In genomic region chr4:133151681-133152329, GRCh38 we compare ENCODE assay signal across 2 cellular contexts.
TF ChIP-seq lines count a peak whose summit lies in the region.

No MANE protein-coding gene starts in this region.

TF ChIP-seq in SK-N-SH, 30 proteins besides CTCF, POLR2A, EP300 and RAD21 (continued from another document):
- TF ChIP-seq, protein P1, sequence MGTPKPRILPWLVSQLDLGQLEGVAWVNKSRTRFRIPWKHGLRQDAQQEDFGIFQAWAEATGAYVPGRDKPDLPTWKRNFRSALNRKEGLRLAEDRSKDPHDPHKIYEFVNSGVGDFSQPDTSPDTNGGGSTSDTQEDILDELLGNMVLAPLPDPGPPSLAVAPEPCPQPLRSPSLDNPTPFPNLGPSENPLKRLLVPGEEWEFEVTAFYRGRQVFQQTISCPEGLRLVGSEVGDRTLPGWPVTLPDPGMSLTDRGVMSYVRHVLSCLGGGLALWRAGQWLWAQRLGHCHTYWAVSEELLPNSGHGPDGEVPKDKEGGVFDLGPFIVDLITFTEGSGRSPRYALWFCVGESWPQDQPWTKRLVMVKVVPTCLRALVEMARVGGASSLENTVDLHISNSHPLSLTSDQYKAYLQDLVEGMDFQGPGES (IDR thresholded peaks at IDR 0.05; ENCODE audit: low read depth, low read length): no peak
- TF ChIP-seq JUND (IDR thresholded peaks at IDR 0.05) (no peak), TEAD4 (IDR thresholded peaks at IDR 0.05; ENCODE audit: borderline replicate concordance, insufficient read depth) (no peak), EZH2phosphoT487 (IDR thresholded peaks at IDR 0.05; ENCODE audit: borderline replicate concordance, low read depth) (no peak), CHD2 (IDR thresholded peaks at IDR 0.05; ENCODE audit: low read length, partially characterized antibody) (no peak), USF1 (IDR thresholded peaks at IDR 0.05; ENCODE audit: borderline replicate concordance, low read depth) (no peak), RFX5 (IDR thresholded peaks at IDR 0.05; ENCODE audit: low read length) (no peak), NRF1 (IDR thresholded peaks at IDR 0.05; ENCODE audit: low read depth, low read length) (no peak), SMC3 (IDR thresholded peaks at IDR 0.05; ENCODE audit: low read depth, low read length) (no peak), POLR2AphosphoS5 (IDR thresholded peaks at IDR 0.05; ENCODE audit: low read depth, low read length) (no peak), ELF1 (IDR thresholded peaks at IDR 0.05) (no peak), USF2 (IDR thresholded peaks at IDR 0.05; ENCODE audit: borderline replicate concordance, low read depth, low read length) (no peak), YY1 (IDR thresholded peaks at IDR 0.05; ENCODE audit: low read depth) (no peak)
- TF ChIP-seq, protein P2, sequence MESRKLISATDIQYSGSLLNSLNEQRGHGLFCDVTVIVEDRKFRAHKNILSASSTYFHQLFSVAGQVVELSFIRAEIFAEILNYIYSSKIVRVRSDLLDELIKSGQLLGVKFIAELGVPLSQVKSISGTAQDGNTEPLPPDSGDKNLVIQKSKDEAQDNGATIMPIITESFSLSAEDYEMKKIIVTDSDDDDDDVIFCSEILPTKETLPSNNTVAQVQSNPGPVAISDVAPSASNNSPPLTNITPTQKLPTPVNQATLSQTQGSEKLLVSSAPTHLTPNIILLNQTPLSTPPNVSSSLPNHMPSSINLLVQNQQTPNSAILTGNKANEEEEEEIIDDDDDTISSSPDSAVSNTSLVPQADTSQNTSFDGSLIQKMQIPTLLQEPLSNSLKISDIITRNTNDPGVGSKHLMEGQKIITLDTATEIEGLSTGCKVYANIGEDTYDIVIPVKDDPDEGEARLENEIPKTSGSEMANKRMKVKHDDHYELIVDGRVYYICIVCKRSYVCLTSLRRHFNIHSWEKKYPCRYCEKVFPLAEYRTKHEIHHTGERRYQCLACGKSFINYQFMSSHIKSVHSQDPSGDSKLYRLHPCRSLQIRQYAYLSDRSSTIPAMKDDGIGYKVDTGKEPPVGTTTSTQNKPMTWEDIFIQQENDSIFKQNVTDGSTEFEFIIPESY (IDR thresholded peaks at IDR 0.05; ENCODE audit: borderline replicate concordance, low read depth): no peak
- TF ChIP-seq, protein P3, sequence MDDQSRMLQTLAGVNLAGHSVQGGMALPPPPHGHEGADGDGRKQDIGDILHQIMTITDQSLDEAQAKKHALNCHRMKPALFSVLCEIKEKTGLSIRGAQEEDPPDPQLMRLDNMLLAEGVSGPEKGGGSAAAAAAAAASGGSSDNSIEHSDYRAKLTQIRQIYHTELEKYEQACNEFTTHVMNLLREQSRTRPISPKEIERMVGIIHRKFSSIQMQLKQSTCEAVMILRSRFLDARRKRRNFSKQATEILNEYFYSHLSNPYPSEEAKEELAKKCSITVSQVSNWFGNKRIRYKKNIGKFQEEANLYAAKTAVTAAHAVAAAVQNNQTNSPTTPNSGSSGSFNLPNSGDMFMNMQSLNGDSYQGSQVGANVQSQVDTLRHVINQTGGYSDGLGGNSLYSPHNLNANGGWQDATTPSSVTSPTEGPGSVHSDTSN (IDR thresholded peaks at IDR 0.05): no peak

TF ChIP-seq in SK-N-SH treated with all-trans-retinoic acid at 6 μM for 48 hours, 23 proteins besides CTCF, POLR2A, EP300 and RAD21 (continued from another document):
- TF ChIP-seq, protein P4, sequence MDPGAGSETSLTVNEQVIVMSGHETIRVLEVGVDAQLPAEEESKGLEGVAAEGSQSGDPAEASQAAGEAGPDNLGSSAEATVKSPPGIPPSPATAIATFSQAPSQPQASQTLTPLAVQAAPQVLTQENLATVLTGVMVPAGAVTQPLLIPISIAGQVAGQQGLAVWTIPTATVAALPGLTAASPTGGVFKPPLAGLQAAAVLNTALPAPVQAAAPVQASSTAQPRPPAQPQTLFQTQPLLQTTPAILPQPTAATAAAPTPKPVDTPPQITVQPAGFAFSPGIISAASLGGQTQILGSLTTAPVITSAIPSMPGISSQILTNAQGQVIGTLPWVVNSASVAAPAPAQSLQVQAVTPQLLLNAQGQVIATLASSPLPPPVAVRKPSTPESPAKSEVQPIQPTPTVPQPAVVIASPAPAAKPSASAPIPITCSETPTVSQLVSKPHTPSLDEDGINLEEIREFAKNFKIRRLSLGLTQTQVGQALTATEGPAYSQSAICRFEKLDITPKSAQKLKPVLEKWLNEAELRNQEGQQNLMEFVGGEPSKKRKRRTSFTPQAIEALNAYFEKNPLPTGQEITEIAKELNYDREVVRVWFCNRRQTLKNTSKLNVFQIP (CRISPR knock-in tag; IDR thresholded peaks at IDR 0.05; ENCODE audit: borderline replicate concordance, low read depth): no peak
- no peak for TF ChIP-seq TSHZ2 (CRISPR knock-in tag; IDR thresholded peaks at IDR 0.05)
- TF ChIP-seq SNAI2 (CRISPR knock-in tag; IDR thresholded peaks at IDR 0.05): no peak
